ENCODE assay signal across 39 cellular contexts in the genomic region with DNA sequence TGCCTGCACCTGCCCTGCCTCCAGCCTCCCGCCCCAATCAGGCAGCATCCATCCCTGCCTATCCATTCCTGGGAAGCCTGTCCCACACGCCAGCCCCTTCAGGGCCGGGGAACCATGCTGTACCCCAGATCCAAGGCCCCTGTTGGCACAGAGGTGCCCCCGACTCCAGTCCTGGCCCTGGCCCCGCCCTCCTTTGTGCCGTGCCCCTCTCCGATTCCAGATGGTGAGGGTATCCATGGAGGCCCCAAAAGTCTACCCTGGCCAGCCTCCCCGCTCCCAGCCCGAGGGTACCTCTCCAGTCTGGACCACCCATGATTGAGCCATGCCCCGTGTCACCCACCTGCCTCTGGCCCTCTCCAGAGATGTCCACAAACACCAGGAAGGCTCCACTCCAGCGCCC. TPM values are rescaled to one million over a fixed set of nuclear protein-coding genes. Genes with fewer than 3 reads are reported as not detected.
"Had no signal": no experiment of that assay in that cellular context is flagged by ENCODE, and none has a peak within 500 bp of the region (broad histone marks: within the 10 kb centered on the region; RNA-seq: fewer than 3 reads in every experiment).

No MANE protein-coding gene starts in this region.

- FAIRE-seq: astrocyte, bronchial epithelial cell had no signal

- H3K27me3 ChIP-seq: adrenal gland, ascending aorta, body of pancreas, brain microvascular endothelial cell, cardiac muscle cell had no signal

- H3K4me3 ChIP-seq: adrenal gland, ascending aorta, body of pancreas, breast epithelium, cardiac muscle cell had no signal

- H3K36me3 ChIP-seq: adrenal gland, ascending aorta, brain microvascular endothelial cell, breast epithelium, cardiac muscle cell had no signal

- H3K4me1 ChIP-seq: adrenal gland, ascending aorta, breast epithelium had no signal

- H3K9me3 ChIP-seq: adrenal gland, ascending aorta, body of pancreas, breast epithelium had no signal

- H3K27ac ChIP-seq: ascending aorta, body of pancreas, brain microvascular endothelial cell, breast epithelium, cardiac muscle cell had no signal

- DNase-seq: activated effector memory CD4-positive, alpha-beta T cell treated with anti-CD3 and anti-CD28 coated beads, Interleukin-2, amount 50 U/mL, for 16 hours; activated effector memory CD4-positive, alpha-beta T cell treated with Interleukin-2 at 50 U/mL for 16 hours; activated gamma-delta T cell; activated gamma-delta T cell treated with Interleukin-2 at 50 U/mL for 16 hours; activated naive CD4-positive, alpha-beta T cell; activated naive CD4-positive, alpha-beta T cell treated with anti-CD3 and anti-CD28 coated beads for 36 hours; activated naive CD4-positive, alpha-beta T cell treated with anti-CD3 and anti-CD28 coated beads, Interleukin-2, amount 10 ng/mL, durations not matched to agents 7 days and 5 days; activated naive CD4-positive, alpha-beta T cell treated with anti-CD3 and anti-CD28 coated beads, Interleukin-2, amount 50 U/mL, for 16 hours; activated naive CD4-positive, alpha-beta T cell treated with Interleukin-2 at 50 U/mL for 16 hours; activated naive CD8-positive, alpha-beta T cell treated with anti-CD3 and anti-CD28 coated beads for 36 hours; activated naive CD8-positive, alpha-beta T cell treated with anti-CD3 and anti-CD28 coated beads, Interleukin-2, amount 10 ng/mL, durations not matched to agents 7 days and 5 days; activated naive CD8-positive, alpha-beta T cell treated with anti-CD3 and anti-CD28 coated beads, Interleukin-2, amount 50 U/mL, for 24 hours; activated T-cell treated with anti-CD3 and anti-CD28 coated beads, Interleukin-2, amount 50 U/mL, for 1 hour; activated T-cell treated with anti-CD3 and anti-CD28 coated beads, Interleukin-2, amount 50 U/mL, for 24 hours; activated T-cell treated with anti-CD3 and anti-CD28 coated beads, Interleukin-2, amount 50 U/mL, for 4 hours; activated T-cell treated with anti-CD3 and anti-CD28 coated beads, Interleukin-2, amount 50 U/mL, for 48 hours; activated T-cell treated with anti-CD3 and anti-CD28 coated beads, Interleukin-2, amount 50 U/mL, for 72 hours; adrenal gland; amniotic stem cell; amygdala; anterior cingulate cortex; aorta; body of pancreas; brain microvascular endothelial cell; caudate nucleus; central memory CD4-positive, alpha-beta T cell; cerebellar nuclear complex had no signal

RNA-seq across cellular contexts. Expression of gene TH, which starts 2.7 kb away (rescaled TPM):
- total RNA-seq: activated naive CD4-positive, alpha-beta T cell treated with anti-CD3 and anti-CD28 coated beads for 36 hours; activated naive CD4-positive, alpha-beta T cell treated with anti-CD3 and anti-CD28 coated beads, Interleukin-2, amount 50 U/mL, for 72 hours; activated naive CD8-positive, alpha-beta T cell treated with anti-CD3 and anti-CD28 coated beads for 36 hours; activated naive CD8-positive, alpha-beta T cell treated with anti-CD3 and anti-CD28 coated beads, Interleukin-2, amount 10 ng/mL, durations not matched to agents 7 days and 5 days; activated T-cell treated with anti-CD3 and anti-CD28 coated beads, Interleukin-2, amount 50 U/mL, for 4 hours; activated T-cell treated with anti-CD3 and anti-CD28 coated beads, Interleukin-2, amount 50 U/mL, for 72 hours; activated T-helper 1 cell treated with anti-CD3 and anti-CD28 coated beads, Interleukin-12 subunit alpha, Interleukin-12 subunit beta, Interleukin-2, Interleukin-4 antibody, amounts not matched to agents 30 ng/mL and 10 ng/mL and 1 ng/mL, durations not matched to agents 14 hours and 24 hours and 36 hours; activated T-helper 17 cell treated with anti-CD3 and anti-CD28 coated beads, Interleukin-2, amount 50 U/mL, for 72 hours; activated T-helper 2 cell treated with anti-CD3 and anti-CD28 coated beads, Interferon-gamma antibody, Interleukin-2, Interleukin-4, amounts not matched to agents 10 μg/mL and 5 μg/mL and 100 μg/mL, durations not matched to agents 14 hours and 24 hours and 36 hours; ascending aorta; astrocyte; breast epithelium; cardiac muscle cell; cardiac septum; chondrocyte had no signal
- polyA plus RNA-seq: aorta, cardiac muscle cell had no signal

RNA-seq across cellular contexts. Expression of gene INS, which starts 13.4 kb away (rescaled TPM):
- total RNA-seq: activated naive CD4-positive, alpha-beta T cell treated with anti-CD3 and anti-CD28 coated beads for 36 hours; activated naive CD4-positive, alpha-beta T cell treated with anti-CD3 and anti-CD28 coated beads, Interleukin-2, amount 50 U/mL, for 72 hours; activated naive CD8-positive, alpha-beta T cell treated with anti-CD3 and anti-CD28 coated beads for 36 hours; activated naive CD8-positive, alpha-beta T cell treated with anti-CD3 and anti-CD28 coated beads, Interleukin-2, amount 10 ng/mL, durations not matched to agents 7 days and 5 days; activated T-cell treated with anti-CD3 and anti-CD28 coated beads, Interleukin-2, amount 50 U/mL, for 4 hours; activated T-cell treated with anti-CD3 and anti-CD28 coated beads, Interleukin-2, amount 50 U/mL, for 72 hours; activated T-helper 1 cell treated with anti-CD3 and anti-CD28 coated beads, Interleukin-12 subunit alpha, Interleukin-12 subunit beta, Interleukin-2, Interleukin-4 antibody, amounts not matched to agents 30 ng/mL and 10 ng/mL and 1 ng/mL, durations not matched to agents 14 hours and 24 hours and 36 hours; activated T-helper 17 cell treated with anti-CD3 and anti-CD28 coated beads, Interleukin-2, amount 50 U/mL, for 72 hours; activated T-helper 2 cell treated with anti-CD3 and anti-CD28 coated beads, Interferon-gamma antibody, Interleukin-2, Interleukin-4, amounts not matched to agents 10 μg/mL and 5 μg/mL and 100 μg/mL, durations not matched to agents 14 hours and 24 hours and 36 hours; ascending aorta; astrocyte; breast epithelium; bronchial epithelial cell; cardiac muscle cell; cardiac septum; cerebellum; chondrocyte had no signal
- polyA plus RNA-seq: cardiac muscle cell had no signal

RNA-seq across cellular contexts. Expression of gene IGF2, which starts 35.2 kb away (rescaled TPM):
- total RNA-seq: activated naive CD8-positive, alpha-beta T cell treated with anti-CD3 and anti-CD28 coated beads, Interleukin-2, amount 10 ng/mL, durations not matched to agents 7 days and 5 days had no signal
